Comparison of ENCODE assay signal across 1 cellular context in the genomic region with DNA sequence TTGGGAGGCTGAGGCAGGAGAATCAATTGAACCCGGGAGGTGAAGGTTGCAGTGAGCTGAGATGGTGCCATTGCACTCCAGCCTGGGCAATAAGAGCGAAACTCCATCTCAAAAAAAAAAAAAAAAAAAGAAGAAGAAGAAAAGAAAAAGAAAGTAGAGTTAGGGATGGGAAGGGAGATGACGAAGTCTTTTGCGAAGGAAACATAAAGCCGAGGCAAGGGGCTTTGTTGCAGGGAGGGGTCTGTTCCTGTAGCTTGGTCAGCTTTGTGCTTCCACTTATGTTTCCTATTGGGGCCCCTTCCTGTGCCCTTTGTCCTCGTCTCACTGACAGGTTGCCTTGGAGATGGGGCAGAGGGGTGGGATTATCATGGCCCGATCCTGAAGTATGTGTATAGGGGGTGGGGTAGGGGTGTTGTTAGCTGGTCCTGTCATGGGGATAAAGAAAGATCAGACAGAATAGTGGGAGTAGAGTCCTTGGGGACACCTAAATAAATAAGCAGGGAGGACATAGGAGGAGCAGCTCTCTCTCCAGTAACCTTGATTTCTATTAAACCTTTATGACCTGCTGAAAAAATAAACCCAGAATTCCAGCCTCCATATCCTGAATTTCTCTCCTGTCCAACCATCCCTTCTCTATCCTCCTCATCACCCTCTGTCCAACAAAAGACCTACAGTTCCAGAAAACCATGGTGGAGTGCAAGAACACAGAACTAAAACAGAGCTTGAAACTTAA.
TF ChIP-seq lines count a peak whose summit lies in the region.

No MANE protein-coding gene starts in this region.

TF ChIP-seq in HepG2, 621 proteins besides CTCF, POLR2A, EP300 and RAD21 (continued from another document and continues in another):
- TF ChIP-seq, protein P1, sequence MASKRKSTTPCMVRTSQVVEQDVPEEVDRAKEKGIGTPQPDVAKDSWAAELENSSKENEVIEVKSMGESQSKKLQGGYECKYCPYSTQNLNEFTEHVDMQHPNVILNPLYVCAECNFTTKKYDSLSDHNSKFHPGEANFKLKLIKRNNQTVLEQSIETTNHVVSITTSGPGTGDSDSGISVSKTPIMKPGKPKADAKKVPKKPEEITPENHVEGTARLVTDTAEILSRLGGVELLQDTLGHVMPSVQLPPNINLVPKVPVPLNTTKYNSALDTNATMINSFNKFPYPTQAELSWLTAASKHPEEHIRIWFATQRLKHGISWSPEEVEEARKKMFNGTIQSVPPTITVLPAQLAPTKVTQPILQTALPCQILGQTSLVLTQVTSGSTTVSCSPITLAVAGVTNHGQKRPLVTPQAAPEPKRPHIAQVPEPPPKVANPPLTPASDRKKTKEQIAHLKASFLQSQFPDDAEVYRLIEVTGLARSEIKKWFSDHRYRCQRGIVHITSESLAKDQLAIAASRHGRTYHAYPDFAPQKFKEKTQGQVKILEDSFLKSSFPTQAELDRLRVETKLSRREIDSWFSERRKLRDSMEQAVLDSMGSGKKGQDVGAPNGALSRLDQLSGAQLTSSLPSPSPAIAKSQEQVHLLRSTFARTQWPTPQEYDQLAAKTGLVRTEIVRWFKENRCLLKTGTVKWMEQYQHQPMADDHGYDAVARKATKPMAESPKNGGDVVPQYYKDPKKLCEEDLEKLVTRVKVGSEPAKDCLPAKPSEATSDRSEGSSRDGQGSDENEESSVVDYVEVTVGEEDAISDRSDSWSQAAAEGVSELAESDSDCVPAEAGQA (IDR thresholded peaks at IDR 0.05; ENCODE audit: low read depth) = no peak
- TF ChIP-seq, protein P1 (CRISPR knock-in tag; IDR thresholded peaks at IDR 0.05; ENCODE audit: borderline replicate concordance) = no peak
- no peak for TF ChIP-seq PTBP1 (IDR thresholded peaks at IDR 0.05; ENCODE audit: low read depth, low read length, poor library complexity, severe bottlenecking)
- TF ChIP-seq, protein P2, sequence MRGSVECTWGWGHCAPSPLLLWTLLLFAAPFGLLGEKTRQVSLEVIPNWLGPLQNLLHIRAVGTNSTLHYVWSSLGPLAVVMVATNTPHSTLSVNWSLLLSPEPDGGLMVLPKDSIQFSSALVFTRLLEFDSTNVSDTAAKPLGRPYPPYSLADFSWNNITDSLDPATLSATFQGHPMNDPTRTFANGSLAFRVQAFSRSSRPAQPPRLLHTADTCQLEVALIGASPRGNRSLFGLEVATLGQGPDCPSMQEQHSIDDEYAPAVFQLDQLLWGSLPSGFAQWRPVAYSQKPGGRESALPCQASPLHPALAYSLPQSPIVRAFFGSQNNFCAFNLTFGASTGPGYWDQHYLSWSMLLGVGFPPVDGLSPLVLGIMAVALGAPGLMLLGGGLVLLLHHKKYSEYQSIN (CRISPR knock-in tag; IDR thresholded peaks at IDR 0.05; ENCODE audit: borderline replicate concordance) = no peak
- no peak for TF ChIP-seq PHB2 (IDR thresholded peaks at IDR 0.05; ENCODE audit: partially characterized antibody)
- no peak; the same call in 1 of the 2 replicates for TF ChIP-seq GZF1 (CRISPR knock-in tag; IDR thresholded peaks at IDR 0.05)
- TF ChIP-seq, protein P3, sequence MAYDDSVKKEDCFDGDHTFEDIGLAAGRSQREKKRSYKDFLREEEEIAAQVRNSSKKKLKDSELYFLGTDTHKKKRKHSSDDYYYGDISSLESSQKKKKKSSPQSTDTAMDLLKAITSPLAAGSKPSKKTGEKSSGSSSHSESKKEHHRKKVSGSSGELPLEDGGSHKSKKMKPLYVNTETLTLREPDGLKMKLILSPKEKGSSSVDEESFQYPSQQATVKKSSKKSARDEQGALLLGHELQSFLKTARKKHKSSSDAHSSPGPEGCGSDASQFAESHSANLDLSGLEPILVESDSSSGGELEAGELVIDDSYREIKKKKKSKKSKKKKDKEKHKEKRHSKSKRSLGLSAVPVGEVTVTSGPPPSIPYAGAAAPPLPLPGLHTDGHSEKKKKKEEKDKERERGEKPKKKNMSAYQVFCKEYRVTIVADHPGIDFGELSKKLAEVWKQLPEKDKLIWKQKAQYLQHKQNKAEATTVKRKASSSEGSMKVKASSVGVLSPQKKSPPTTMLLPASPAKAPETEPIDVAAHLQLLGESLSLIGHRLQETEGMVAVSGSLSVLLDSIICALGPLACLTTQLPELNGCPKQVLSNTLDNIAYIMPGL (CRISPR knock-in tag; IDR thresholded peaks at IDR 0.05; ENCODE audit: borderline replicate concordance in 1 of 2, low read depth in 1 of 2) = peak in 1 of 2 experiments; percentile 11; a peak in 2 of 4 replicates
- TF ChIP-seq, protein P4, sequence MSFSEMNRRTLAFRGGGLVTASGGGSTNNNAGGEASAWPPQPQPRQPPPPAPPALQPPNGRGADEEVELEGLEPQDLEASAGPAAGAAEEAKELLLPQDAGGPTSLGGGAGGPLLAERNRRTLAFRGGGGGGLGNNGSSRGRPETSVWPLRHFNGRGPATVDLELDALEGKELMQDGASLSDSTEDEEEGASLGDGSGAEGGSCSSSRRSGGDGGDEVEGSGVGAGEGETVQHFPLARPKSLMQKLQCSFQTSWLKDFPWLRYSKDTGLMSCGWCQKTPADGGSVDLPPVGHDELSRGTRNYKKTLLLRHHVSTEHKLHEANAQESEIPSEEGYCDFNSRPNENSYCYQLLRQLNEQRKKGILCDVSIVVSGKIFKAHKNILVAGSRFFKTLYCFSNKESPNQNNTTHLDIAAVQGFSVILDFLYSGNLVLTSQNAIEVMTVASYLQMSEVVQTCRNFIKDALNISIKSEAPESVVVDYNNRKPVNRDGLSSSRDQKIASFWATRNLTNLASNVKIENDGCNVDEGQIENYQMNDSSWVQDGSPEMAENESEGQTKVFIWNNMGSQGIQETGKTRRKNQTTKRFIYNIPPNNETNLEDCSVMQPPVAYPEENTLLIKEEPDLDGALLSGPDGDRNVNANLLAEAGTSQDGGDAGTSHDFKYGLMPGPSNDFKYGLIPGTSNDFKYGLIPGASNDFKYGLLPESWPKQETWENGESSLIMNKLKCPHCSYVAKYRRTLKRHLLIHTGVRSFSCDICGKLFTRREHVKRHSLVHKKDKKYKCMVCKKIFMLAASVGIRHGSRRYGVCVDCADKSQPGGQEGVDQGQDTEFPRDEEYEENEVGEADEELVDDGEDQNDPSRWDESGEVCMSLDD (CRISPR knock-in tag; IDR thresholded peaks at IDR 0.05; ENCODE audit: borderline replicate concordance) = peak; percentile 87
- TF ChIP-seq, protein P5, sequence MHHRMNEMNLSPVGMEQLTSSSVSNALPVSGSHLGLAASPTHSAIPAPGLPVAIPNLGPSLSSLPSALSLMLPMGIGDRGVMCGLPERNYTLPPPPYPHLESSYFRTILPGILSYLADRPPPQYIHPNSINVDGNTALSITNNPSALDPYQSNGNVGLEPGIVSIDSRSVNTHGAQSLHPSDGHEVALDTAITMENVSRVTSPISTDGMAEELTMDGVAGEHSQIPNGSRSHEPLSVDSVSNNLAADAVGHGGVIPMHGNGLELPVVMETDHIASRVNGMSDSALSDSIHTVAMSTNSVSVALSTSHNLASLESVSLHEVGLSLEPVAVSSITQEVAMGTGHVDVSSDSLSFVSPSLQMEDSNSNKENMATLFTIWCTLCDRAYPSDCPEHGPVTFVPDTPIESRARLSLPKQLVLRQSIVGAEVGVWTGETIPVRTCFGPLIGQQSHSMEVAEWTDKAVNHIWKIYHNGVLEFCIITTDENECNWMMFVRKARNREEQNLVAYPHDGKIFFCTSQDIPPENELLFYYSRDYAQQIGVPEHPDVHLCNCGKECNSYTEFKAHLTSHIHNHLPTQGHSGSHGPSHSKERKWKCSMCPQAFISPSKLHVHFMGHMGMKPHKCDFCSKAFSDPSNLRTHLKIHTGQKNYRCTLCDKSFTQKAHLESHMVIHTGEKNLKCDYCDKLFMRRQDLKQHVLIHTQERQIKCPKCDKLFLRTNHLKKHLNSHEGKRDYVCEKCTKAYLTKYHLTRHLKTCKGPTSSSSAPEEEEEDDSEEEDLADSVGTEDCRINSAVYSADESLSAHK (CRISPR knock-in tag; IDR thresholded peaks at IDR 0.05; ENCODE audit: borderline replicate concordance) = no peak
- TF ChIP-seq, protein P6, sequence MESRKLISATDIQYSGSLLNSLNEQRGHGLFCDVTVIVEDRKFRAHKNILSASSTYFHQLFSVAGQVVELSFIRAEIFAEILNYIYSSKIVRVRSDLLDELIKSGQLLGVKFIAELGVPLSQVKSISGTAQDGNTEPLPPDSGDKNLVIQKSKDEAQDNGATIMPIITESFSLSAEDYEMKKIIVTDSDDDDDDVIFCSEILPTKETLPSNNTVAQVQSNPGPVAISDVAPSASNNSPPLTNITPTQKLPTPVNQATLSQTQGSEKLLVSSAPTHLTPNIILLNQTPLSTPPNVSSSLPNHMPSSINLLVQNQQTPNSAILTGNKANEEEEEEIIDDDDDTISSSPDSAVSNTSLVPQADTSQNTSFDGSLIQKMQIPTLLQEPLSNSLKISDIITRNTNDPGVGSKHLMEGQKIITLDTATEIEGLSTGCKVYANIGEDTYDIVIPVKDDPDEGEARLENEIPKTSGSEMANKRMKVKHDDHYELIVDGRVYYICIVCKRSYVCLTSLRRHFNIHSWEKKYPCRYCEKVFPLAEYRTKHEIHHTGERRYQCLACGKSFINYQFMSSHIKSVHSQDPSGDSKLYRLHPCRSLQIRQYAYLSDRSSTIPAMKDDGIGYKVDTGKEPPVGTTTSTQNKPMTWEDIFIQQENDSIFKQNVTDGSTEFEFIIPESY (CRISPR knock-in tag; IDR thresholded peaks at IDR 0.05) = no peak; the same call in 1 of the 2 replicates
- TF ChIP-seq TMF1 (CRISPR knock-in tag; IDR thresholded peaks at IDR 0.05; ENCODE audit: low read depth) = no peak
- TF ChIP-seq, protein P7, sequence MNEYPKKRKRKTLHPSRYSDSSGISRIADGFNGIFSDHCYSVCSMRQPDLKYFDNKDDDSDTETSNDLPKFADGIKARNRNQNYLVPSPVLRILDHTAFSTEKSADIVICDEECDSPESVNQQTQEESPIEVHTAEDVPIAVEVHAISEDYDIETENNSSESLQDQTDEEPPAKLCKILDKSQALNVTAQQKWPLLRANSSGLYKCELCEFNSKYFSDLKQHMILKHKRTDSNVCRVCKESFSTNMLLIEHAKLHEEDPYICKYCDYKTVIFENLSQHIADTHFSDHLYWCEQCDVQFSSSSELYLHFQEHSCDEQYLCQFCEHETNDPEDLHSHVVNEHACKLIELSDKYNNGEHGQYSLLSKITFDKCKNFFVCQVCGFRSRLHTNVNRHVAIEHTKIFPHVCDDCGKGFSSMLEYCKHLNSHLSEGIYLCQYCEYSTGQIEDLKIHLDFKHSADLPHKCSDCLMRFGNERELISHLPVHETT (CRISPR knock-in tag; conservative IDR thresholded peaks at IDR 0.05) = 0 out of 2 replicates have a peak, but pooled peaks have one; percentile 19
- TF ChIP-seq, protein P8, sequence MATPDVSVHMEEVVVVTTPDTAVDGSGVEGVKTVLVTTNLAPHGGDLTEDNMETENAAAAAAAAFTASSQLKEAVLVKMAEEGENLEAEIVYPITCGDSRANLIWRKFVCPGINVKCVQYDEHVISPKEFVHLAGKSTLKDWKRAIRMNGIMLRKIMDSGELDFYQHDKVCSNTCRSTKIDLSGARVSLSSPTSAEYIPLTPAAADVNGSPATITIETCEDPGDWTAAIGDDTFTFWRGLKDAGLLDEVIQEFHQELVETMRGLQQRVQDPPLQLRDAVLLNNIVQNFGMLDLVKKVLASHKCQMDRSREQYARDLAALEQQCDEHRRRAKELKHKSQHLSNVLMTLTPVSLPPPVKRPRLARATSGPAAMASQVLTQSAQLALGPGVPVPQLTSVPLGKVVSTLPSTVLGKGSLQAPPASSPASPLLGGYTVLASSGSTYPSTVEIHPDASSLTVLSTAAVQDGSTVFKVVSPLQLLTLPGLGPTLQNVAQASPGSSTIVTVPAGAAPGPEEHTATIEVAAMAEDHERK (CRISPR knock-in tag; IDR thresholded peaks at IDR 0.05; ENCODE audit: low read depth) = no peak
- no peak; the same call in 1 of the 2 replicates for TF ChIP-seq ATF7 (IDR thresholded peaks at IDR 0.05)
- no peak; the same call in 1 of the 2 replicates for TF ChIP-seq ATF7 (CRISPR knock-in tag; IDR thresholded peaks at IDR 0.05)
- no peak for TF ChIP-seq ZNF138 (CRISPR knock-in tag; IDR thresholded peaks at IDR 0.05; ENCODE audit: low read depth)
- TF ChIP-seq, protein P9, sequence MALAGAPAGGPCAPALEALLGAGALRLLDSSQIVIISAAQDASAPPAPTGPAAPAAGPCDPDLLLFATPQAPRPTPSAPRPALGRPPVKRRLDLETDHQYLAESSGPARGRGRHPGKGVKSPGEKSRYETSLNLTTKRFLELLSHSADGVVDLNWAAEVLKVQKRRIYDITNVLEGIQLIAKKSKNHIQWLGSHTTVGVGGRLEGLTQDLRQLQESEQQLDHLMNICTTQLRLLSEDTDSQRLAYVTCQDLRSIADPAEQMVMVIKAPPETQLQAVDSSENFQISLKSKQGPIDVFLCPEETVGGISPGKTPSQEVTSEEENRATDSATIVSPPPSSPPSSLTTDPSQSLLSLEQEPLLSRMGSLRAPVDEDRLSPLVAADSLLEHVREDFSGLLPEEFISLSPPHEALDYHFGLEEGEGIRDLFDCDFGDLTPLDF (CRISPR knock-in tag; IDR thresholded peaks at IDR 0.05) = no peak; the same call in 1 of the 2 replicates
- peak; percentile 67 for TF ChIP-seq ZNF121 (CRISPR knock-in tag; IDR thresholded peaks at IDR 0.05)
- no peak for TF ChIP-seq TP53 (CRISPR knock-in tag; conservative IDR thresholded peaks at IDR 0.05)
